In genomic region chr1:117120774-117121588, GRCh38 we compare ENCODE assay signal across 8 cellular contexts. TPM values are rescaled to one million over a fixed set of nuclear protein-coding genes. Genes with fewer than 3 reads are reported as not detected.
DNase-seq lines count a peak whose midpoint lies in the region; ATAC-seq and TF ChIP-seq lines count a peak whose summit lies in the region.

No MANE protein-coding gene starts in this region.

- H3K9ac ChIP-seq in fibroblast of lung (ENCODE audit: insufficient read depth, low read length): peak overlapping the region; percentile 47

- H3K79me2 ChIP-seq in fibroblast of lung (ENCODE audit: control insufficient read depth, insufficient read depth, low read length): no peaks in the 10 kb centered on the region

- ATAC-seq in T-cell (replicated peaks in 1 of 4) (peak in 2 of 4 experiments; percentile 42 to 46), HG03460 (IDR thresholded peaks at IDR 0.05; ENCODE audit: unreplicated experiment) (no peak)

- H3K9me3 ChIP-seq in CD4-positive, alpha-beta memory T cell (ENCODE audit: control insufficient read depth in 1 of 2, low read length in 2 of 2): no peaks in the 10 kb centered on the region
- H3K9me3 ChIP-seq in fibroblast of lung (ENCODE audit: control insufficient read depth, insufficient read depth, low read depth, low read length): no peaks in the 10 kb centered on the region
- no peaks in the 10 kb centered on the region for H3K9me3 ChIP-seq in neuron (ENCODE audit: low read length)

- intact Hi-C loops in CD4-positive, alpha-beta memory T cell (cut with micrococcal nuclease): loop anchor here (5.0 kb wide), 1 partner anchor 246 kb away; the partner anchor contains the start of gene MAN1A2

- H3K36me3 ChIP-seq in CD4-positive, alpha-beta memory T cell (ENCODE audit: insufficient read depth, low read length): no peaks in the 10 kb centered on the region
- peaks cover 5% of the 10 kb centered on the region for H3K36me3 ChIP-seq in H7 (replicated peaks; ENCODE audit: control insufficient read depth, insufficient read depth, low read length)
- H3K36me3 ChIP-seq in fibroblast of lung (ENCODE audit: control insufficient read depth, insufficient read depth, low read length): no peaks in the 10 kb centered on the region
- peaks cover 25% of the 10 kb centered on the region for H3K36me3 ChIP-seq in neuron (ENCODE audit: insufficient read depth, low read length)

- H3K27me3 ChIP-seq in CD4-positive, alpha-beta memory T cell (ENCODE audit: insufficient read depth, low read length): no peaks in the 10 kb centered on the region
- no peaks in the 10 kb centered on the region; the same call in 1 of the 2 replicates for H3K27me3 ChIP-seq in H7 (ENCODE audit: control insufficient read depth, insufficient read depth, low read length)
- H3K27me3 ChIP-seq in fibroblast of lung (ENCODE audit: control insufficient read depth, insufficient read depth, low read length): peaks cover 6% of the 10 kb centered on the region
- no peaks in the 10 kb centered on the region for H3K27me3 ChIP-seq in neuron (ENCODE audit: insufficient read depth, low read length)

- DNase-seq in CD4-positive, alpha-beta memory T cell: no peak
- DNase-seq in H7 (no peak), T-cell (peak in 7 of 34 experiments; percentile 2 to 36 (median 8)), fibroblast of lung (ENCODE audit: low read depth in 2 of 2) (peak in 1 of 2 donors; percentile 77), NCI-H446 treated with DMSO at 0.1 percent for 48 hours (lab: John Stamatoyannopoulos, UW) (no peak)
- no peak for DNase-seq in activated effector memory CD4-positive, alpha-beta T cell treated with anti-CD3 and anti-CD28 coated beads, Interleukin-2, amount 50 U/mL, for 16 hours

- no peaks in the 10 kb centered on the region for H3K27me3 Mint-ChIP-seq in CD4-positive, alpha-beta memory T cell
- H3K27me3 Mint-ChIP-seq in T-cell: peaks cover 0 to 3% of the 10 kb centered on the region in 2 donors

- peak overlapping the region; percentile 77 for H2AFZ ChIP-seq in fibroblast of lung (ENCODE audit: low read length)
- H2AFZ ChIP-seq in neuron (ENCODE audit: low read depth, low read length): peak overlapping the region; percentile 20

- POLR2A ChIA-PET in CD4-positive, alpha-beta memory T cell (lab: Charles Lee; ENCODE audit: partially characterized antibody): no interaction called here
- POLR2A ChIA-PET in T-cell (lab: Charles Lee): no interaction called here

- H3K4me3 ChIP-seq in CD4-positive, alpha-beta memory T cell (ENCODE audit: low read length in 2 of 2): peak overlapping the region; percentile 21 to 98
- H3K4me3 ChIP-seq in H7 (ENCODE audit: insufficient read depth, low read depth, low read length): peak overlapping the region; percentile 89
- peak overlapping the region; percentile 66 to 83 (median 72) for H3K4me3 ChIP-seq in fibroblast of lung (replicated peaks in 1 of 4; ENCODE audit: control extremely low read depth in 1 of 4, insufficient read depth in 1 of 4, low read depth in 3 of 4, low read length in 4 of 4)
- H3K4me3 ChIP-seq in neuron (ENCODE audit: low read length): peak overlapping the region; percentile 60

- peaks cover 15% of the 10 kb centered on the region for H3K4me1 ChIP-seq in CD4-positive, alpha-beta memory T cell (ENCODE audit: insufficient read depth, low read length)
- H3K4me1 ChIP-seq in fibroblast of lung (ENCODE audit: control insufficient read depth, extremely low read depth, insufficient read depth, low read length): peaks cover 6% of the 10 kb centered on the region
- H3K4me1 ChIP-seq in neuron (ENCODE audit: insufficient read depth, low read length): peaks cover 12% of the 10 kb centered on the region

- peak overlapping the region in 6 of 7 donors; percentile 29 to 90 (median 64) for H3K27ac Mint-ChIP-seq in CD4-positive, alpha-beta memory T cell
- no peak overlapping the region for H3K27ac Mint-ChIP-seq in T-cell

- H3K27ac ChIP-seq in CD4-positive, alpha-beta memory T cell (ENCODE audit: low read depth, low read length): no peak overlapping the region
- peak overlapping the region; percentile 91 for H3K27ac ChIP-seq in fibroblast of lung (ENCODE audit: insufficient read depth, low read length)

- CTCF ChIA-PET in CD4-positive, alpha-beta memory T cell (lab: Charles Lee; ENCODE audit: partially characterized antibody): interaction anchor here (0.9 to 2.6 kb wide), 4 partner anchors 8 to 60 kb away, joined by 3 to 25 read pairs (median 4); partner anchors contain the start of gene TTF2
- CTCF ChIA-PET in T-cell (lab: Charles Lee): interaction anchor here (0.6 to 2.0 kb wide), 2 partner anchors 8 to 54 kb away, joined by 10 to 17 read pairs; no protein-coding TSS in a partner anchor

- H3K9me3 Mint-ChIP-seq in CD4-positive, alpha-beta memory T cell: no peaks in the 10 kb centered on the region
- H3K9me3 Mint-ChIP-seq in T-cell: no peaks in the 10 kb centered on the region

- H3K4me3 Mint-ChIP-seq in CD4-positive, alpha-beta memory T cell: peak overlapping the region; percentile 82 to 91 (median 88)
- H3K4me3 Mint-ChIP-seq in T-cell: peak overlapping the region; percentile 80 to 83 (median 80)

- no peaks in the 10 kb centered on the region for H3K36me3 Mint-ChIP-seq in CD4-positive, alpha-beta memory T cell
- H3K36me3 Mint-ChIP-seq in T-cell: no peaks in the 10 kb centered on the region

- H3K4me2 ChIP-seq in fibroblast of lung (ENCODE audit: extremely low read depth, insufficient read depth, low read length): peak overlapping the region; percentile 90

- H3K4me1 Mint-ChIP-seq in CD4-positive, alpha-beta memory T cell: peaks cover 4 to 10% (median 8%) of the 10 kb centered on the region in 4 donors
- peaks cover 6% of the 10 kb centered on the region in 3 donors for H3K4me1 Mint-ChIP-seq in T-cell

- TF ChIP-seq CTCF in fibroblast of lung (conservative IDR thresholded peaks at IDR 0.05 in 1 of 2, IDR thresholded peaks at IDR 0.05 in 1 of 2; ENCODE audit: low read depth in 1 of 2, low read length in 2 of 2): no peak

- H4K20me1 ChIP-seq in fibroblast of lung (ENCODE audit: control insufficient read depth, extremely low read depth, insufficient read depth, low read length): no peaks in the 10 kb centered on the region

RNA-seq across cellular contexts. Expression of gene TRIM45, which starts 0.6 kb away (rescaled TPM):
- under 1 TPM; 0.20 to 0.25 TPM for total RNA-seq in CD4-positive, alpha-beta memory T cell
- polyA plus RNA-seq in CD4-positive, alpha-beta memory T cell: under 1 TPM in 1 of 2 donors, not detected in 1; 0.11 TPM
- total RNA-seq in H7 (2014; rRNA removed; shearing (Covaris generic)): 8.4 and 12.7 TPM in 2 replicates
- total RNA-seq in T-cell (under 1 TPM; 0.23 to 0.65 (median 0.30) TPM), fibroblast of lung (4.6 and 8.4 TPM in 2 replicates)
- 2.9 and 4.0 TPM in 2 replicates for polyA plus RNA-seq in fibroblast of lung
- polyA plus RNA-seq in fibroblast of lung (2012): 2.2 and 2.7 TPM in 2 replicates
- polyA minus RNA-seq in fibroblast of lung (ENCODE audit: low replicate concordance): 0.93 and 1.9 TPM in 2 replicates

Comparison
In these comparisons a context has a peak if more than half of its experiments do, and no peak if none do; other contexts are left out.
1. H3K27ac Mint-ChIP-seq: peak in CD4-positive, alpha-beta memory T cell (6 of 7); none in T-cell (0 of 2).
2. Peak in every context shown above with its lines, with median percentiles within 50 percentile points of each other: H3K4me3 ChIP-seq.